In the genomic region with DNA sequence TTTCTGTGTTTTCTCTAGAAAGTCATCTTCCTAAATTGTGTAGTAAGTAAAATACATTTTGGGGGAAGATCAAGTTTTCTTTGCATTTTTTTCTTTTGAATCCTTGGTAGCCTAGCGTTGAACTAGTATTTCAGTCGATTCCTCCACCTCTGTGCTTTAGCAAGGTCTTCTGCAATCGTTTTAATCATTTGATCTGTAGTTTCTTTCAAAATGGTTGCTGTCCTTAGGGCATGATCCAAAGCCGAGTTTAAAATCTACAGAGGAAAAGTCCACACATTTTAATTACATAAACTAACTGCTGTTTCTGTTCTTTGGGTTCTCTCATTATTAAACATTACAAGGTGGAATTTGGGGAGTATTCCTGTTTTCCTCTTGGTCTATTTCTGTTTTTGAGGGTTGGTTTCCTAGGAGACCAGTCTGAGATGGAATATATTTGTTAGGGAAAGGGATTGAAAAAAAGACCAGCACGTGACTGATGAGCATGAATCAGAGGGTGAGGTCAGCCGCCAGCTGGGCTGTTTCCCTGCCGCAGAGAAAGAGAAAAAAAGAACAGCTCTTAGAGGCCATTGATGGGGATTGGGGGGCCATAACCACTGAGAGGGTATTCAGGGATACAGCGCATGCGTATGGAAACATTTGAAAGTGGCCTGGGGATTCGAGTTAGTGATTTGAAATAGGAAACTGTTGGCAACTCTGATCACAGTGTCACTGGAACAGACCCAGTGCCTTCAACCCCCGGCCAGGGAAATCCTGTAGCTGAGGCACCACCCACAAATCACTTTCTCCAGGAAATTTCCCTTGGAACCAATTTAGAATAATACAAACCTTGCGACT, we compare ENCODE assay signal across 9 cellular contexts. TPM values are rescaled to one million over a fixed set of nuclear protein-coding genes. Genes with fewer than 3 reads are reported as not detected.
DNase-seq lines count a peak whose midpoint lies in the region; ATAC-seq and TF ChIP-seq lines count a peak whose summit lies in the region.
"Had no signal": no experiment of that assay in that cellular context is flagged by ENCODE, and none has a peak within 500 bp of the region (broad histone marks: within the 10 kb centered on the region; RNA-seq: fewer than 3 reads in every experiment).

No MANE protein-coding gene starts in this region.

- ATAC-seq in sciatic nerve (peak; percentile 94), GM18502 (IDR thresholded peaks at IDR 0.05; ENCODE audit: poor library complexity, unreplicated experiment) (no peak)
- no peak for ATAC-seq in stimulated activated naive CD8-positive, alpha-beta T cell treated with anti-CD3 and anti-CD28 coated beads, Interleukin-15, amount 100 ng/mL, for 72 hours

- no peaks in the 10 kb centered on the region for H3K9me3 ChIP-seq in Caco-2
- no peaks in the 10 kb centered on the region for H3K9me3 ChIP-seq in iPS-20b (ENCODE audit: insufficient read depth, low read depth, low read length)

- peak overlapping the region; percentile 67 for H3K27ac Mint-ChIP-seq in Caco-2 (ENCODE audit: unreplicated experiment)
- peak overlapping the region in 1 of 2 donors; percentile 41 for H3K27ac Mint-ChIP-seq in stimulated activated naive CD8-positive, alpha-beta T cell treated with anti-CD3 and anti-CD28 coated beads, Interleukin-15, amount 100 ng/mL, for 72 hours

- no peaks in the 10 kb centered on the region for H3K9me3 Mint-ChIP-seq in Caco-2 (ENCODE audit: unreplicated experiment)
- H3K9me3 Mint-ChIP-seq in stimulated activated naive CD8-positive, alpha-beta T cell treated with anti-CD3 and anti-CD28 coated beads, Interleukin-15, amount 100 ng/mL, for 72 hours: no peaks in the 10 kb centered on the region
- H3K9me3 Mint-ChIP-seq: central memory CD8-positive, alpha-beta T cell had no signal

- BruUV-seq in Caco-2 (replicated peaks; lab: Mats Ljungman, UMichigan): no TSS peak

- H3K9ac ChIP-seq in iPS-20b (ENCODE audit: low read depth, low read length): peak overlapping the region; percentile 55

- H3K4me3 Mint-ChIP-seq in Caco-2 (ENCODE audit: unreplicated experiment): peak overlapping the region; percentile 45
- H3K4me3 Mint-ChIP-seq in stimulated activated naive CD8-positive, alpha-beta T cell treated with anti-CD3 and anti-CD28 coated beads, Interleukin-15, amount 100 ng/mL, for 72 hours: no peak overlapping the region
- H3K4me3 Mint-ChIP-seq: central memory CD8-positive, alpha-beta T cell had no signal

- CTCF ChIA-PET in Caco-2 (lab: Charles Lee): interaction anchor here (0.7 to 1.0 kb wide), 2 partner anchors 124 to 147 kb away, joined by 3 read pairs; a partner anchor contains a TSS

- H3K4me1 ChIP-seq in Caco-2 (0 out of 2 replicates have a peak, but pooled peaks cover 3% of the 10 kb centered on the region), iPS-20b (ENCODE audit: insufficient read depth, low read length) (peaks cover 23% of the 10 kb centered on the region; the same call in 1 of the 2 replicates)

- no peaks in the 10 kb centered on the region for H3K4me1 Mint-ChIP-seq in Caco-2 (ENCODE audit: low read depth, unreplicated experiment)
- H3K4me1 Mint-ChIP-seq in stimulated activated naive CD8-positive, alpha-beta T cell treated with anti-CD3 and anti-CD28 coated beads, Interleukin-15, amount 100 ng/mL, for 72 hours: no peaks in the 10 kb centered on the region
- H3K4me1 Mint-ChIP-seq: central memory CD8-positive, alpha-beta T cell had no signal

- peak overlapping the region; percentile 56 for H3K27ac ChIP-seq in iPS-20b (ENCODE audit: low read length)

- POLR2A ChIA-PET in Caco-2 (lab: Charles Lee): interaction anchor here (0.7 kb wide), 1 partner anchor 70 kb away, joined by 9 read pairs; a partner anchor contains a TSS

- no peaks in the 10 kb centered on the region for H3K27me3 Mint-ChIP-seq in Caco-2 (ENCODE audit: insufficient read depth, unreplicated experiment)
- H3K27me3 Mint-ChIP-seq in stimulated activated naive CD8-positive, alpha-beta T cell treated with anti-CD3 and anti-CD28 coated beads, Interleukin-15, amount 100 ng/mL, for 72 hours: no peaks in the 10 kb centered on the region

- no peaks in the 10 kb centered on the region for H3K36me3 Mint-ChIP-seq in Caco-2 (ENCODE audit: insufficient read depth, unreplicated experiment)

- TF ChIP-seq CTCF in Caco-2 (IDR thresholded peaks at IDR 0.05; ENCODE audit: insufficient read depth in 1 of 2, low read depth in 1 of 2, low read length in 1 of 2, severe bottlenecking in 1 of 2, unreplicated experiment in 1 of 2): no peak

- no peaks in the 10 kb centered on the region for H3K27me3 ChIP-seq in Caco-2 (replicated peaks; ENCODE audit: control insufficient read depth, insufficient read depth, low read length)
- H3K27me3 ChIP-seq in iPS-20b (ENCODE audit: insufficient read depth, low read length): no peaks in the 10 kb centered on the region

- H3K36me3 ChIP-seq in Caco-2 (ENCODE audit: control insufficient read depth, insufficient read depth, low read length): no peaks in the 10 kb centered on the region
- no peaks in the 10 kb centered on the region for H3K36me3 ChIP-seq in iPS-20b (ENCODE audit: insufficient read depth, low read depth, low read length)

- DNase-seq in Caco-2 (no peak), NCI-H187 (lab: John Stamatoyannopoulos, UW) (peak; percentile 29 to 62), brain pericyte (ENCODE audit: low read depth, low spot score) (peak; percentile 76), sciatic nerve (ENCODE audit: low spot score) (peak; percentile 85)
- DNase-seq in activated CD8-positive, alpha-beta memory T cell treated with anti-CD3 and anti-CD28 coated beads, Interleukin-2, amount 50 U/mL, for 48 hours: no peak
- DNase-seq in stimulated activated naive CD8-positive, alpha-beta T cell treated with anti-CD3 and anti-CD28 coated beads, Interleukin-15, amount 100 ng/mL, for 72 hours: no peak

- intact Hi-C loops in Caco-2 (cut with micrococcal nuclease; ENCODE audit: unreplicated experiment) (no loop called here), sciatic nerve (cut with DNase I) (no loop called here)

- H3K4me3 ChIP-seq in Caco-2 (ENCODE audit: low read depth, low read length): no peak overlapping the region
- peak overlapping the region; percentile 23; the same call in 1 of the 2 replicates for H3K4me3 ChIP-seq in iPS-20b (ENCODE audit: low read length)

RNA-seq across cellular contexts. Expression of a gene that starts 40.6 kb away (rescaled TPM):
- total RNA-seq in Caco-2 (2022) (not detected in 2 replicates), sciatic nerve (1.3 TPM)

Comparison
In these comparisons a context has a peak if more than half of its experiments do, and no peak if none do; other contexts are left out.
1. DNase-seq: peak in NCI-H187 (2 of 2), brain pericyte (single experiment) and sciatic nerve (single experiment); none in Caco-2 (0 of 2), activated CD8-positive, alpha-beta memory T cell treated with anti-CD3 and anti-CD28 coated beads, Interleukin-2, amount 50 U/mL, for 48 hours (single experiment) and stimulated activated naive CD8-positive, alpha-beta T cell treated with anti-CD3 and anti-CD28 coated beads, Interleukin-15, amount 100 ng/mL, for 72 hours (0 of 2).